Comparison of ENCODE assay signal across 3 cellular contexts in genomic region chr2:115568643-115569042, GRCh38.
A peak's percentile ranks its signal among the peaks of the same experiment; 100 is the strongest.
TF ChIP-seq lines count a peak whose summit lies in the region.

No MANE protein-coding gene starts in this region.

TF ChIP-seq in HepG2, 621 proteins besides CTCF, POLR2A, EP300 and RAD21:
- TF ChIP-seq U2AF1 (optimal IDR thresholded peaks at IDR 0.05; ENCODE audit: low read depth, low read length) (no peak), ZKSCAN5 (CRISPR knock-in tag; IDR thresholded peaks at IDR 0.05) (no peak), MAFF (IDR thresholded peaks at IDR 0.05; ENCODE audit: low read depth, low read length) (peak; percentile 98), MAFK (conservative IDR thresholded peaks at IDR 0.05 in 1 of 2, IDR thresholded peaks at IDR 0.05 in 1 of 2; ENCODE audit: low read length in 2 of 2) (peak; percentile 97 to 99), NFE2 (CRISPR knock-in tag; IDR thresholded peaks at IDR 0.05) (no peak), KDM1A (CRISPR knock-in tag; IDR thresholded peaks at IDR 0.05) (no peak)

TF ChIP-seq in K562, 482 proteins besides CTCF, POLR2A, EP300 and RAD21 (continues in another document):
- TF ChIP-seq CAMTA2 (CRISPR knock-in tag; conservative IDR thresholded peaks at IDR 0.05), result no peak
- no peak for TF ChIP-seq ZNF407 (IDR thresholded peaks at IDR 0.05; ENCODE audit: low read depth)
- TF ChIP-seq TAL1 (IDR thresholded peaks at IDR 0.05), result no peak
- no peak for TF ChIP-seq SFPQ (IDR thresholded peaks at IDR 0.05; ENCODE audit: low read depth, low read length)
- no peak for TF ChIP-seq SAFB (IDR thresholded peaks at IDR 0.05; ENCODE audit: borderline replicate concordance, low read depth, low read length)
- TF ChIP-seq CHAMP1 (IDR thresholded peaks at IDR 0.05), result no peak
- TF ChIP-seq COPS2 (conservative IDR thresholded peaks at IDR 0.05), result no peak
- TF ChIP-seq MAFG (tag; conservative IDR thresholded peaks at IDR 0.05), result peak; percentile 77
- TF ChIP-seq KAT2B (IDR thresholded peaks at IDR 0.05; ENCODE audit: low read depth, low read length), result no peak
- no peak for TF ChIP-seq ARID1B (IDR thresholded peaks at IDR 0.05)

TF ChIP-seq in GM12891, 5 proteins besides CTCF, POLR2A, EP300 and RAD21:
- TF ChIP-seq POU2F2 (IDR thresholded peaks at IDR 0.05; ENCODE audit: low read depth, low read length), result no peak
- no peak for TF ChIP-seq TAF1 (IDR thresholded peaks at IDR 0.05; ENCODE audit: low read depth, low read length)
- no peak for TF ChIP-seq PAX5 (IDR thresholded peaks at IDR 0.05; ENCODE audit: insufficient read depth, low read length, severe bottlenecking)
TF ChIP-seq in GM12891: peak in this region for 0.
